1 cellular context compared by ENCODE assay signal in the genomic region with DNA sequence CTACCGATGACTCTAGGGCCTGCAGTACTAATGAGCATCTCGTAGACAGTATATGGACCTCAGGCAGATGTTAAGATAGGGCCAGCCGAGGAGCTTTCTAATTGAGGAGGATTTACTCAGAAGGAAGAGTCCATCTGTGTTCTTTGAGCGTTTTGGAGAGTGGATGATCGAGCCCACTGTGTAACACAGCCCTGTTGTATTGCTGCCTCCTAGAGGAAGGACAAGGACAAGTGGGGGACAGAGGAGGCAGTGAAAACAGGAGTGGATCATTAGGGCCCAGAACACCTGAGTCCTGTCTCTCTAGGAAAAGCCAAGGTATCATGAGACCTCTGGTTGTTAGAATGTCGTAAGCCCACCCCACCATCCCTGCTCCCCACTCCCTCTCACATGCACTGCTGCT.
TF ChIP-seq lines count a peak whose summit lies in the region.

No MANE protein-coding gene starts in this region.

TF ChIP-seq in HepG2, 621 proteins besides CTCF, POLR2A, EP300 and RAD21 (continued from another document):
- TF ChIP-seq, protein P1, sequence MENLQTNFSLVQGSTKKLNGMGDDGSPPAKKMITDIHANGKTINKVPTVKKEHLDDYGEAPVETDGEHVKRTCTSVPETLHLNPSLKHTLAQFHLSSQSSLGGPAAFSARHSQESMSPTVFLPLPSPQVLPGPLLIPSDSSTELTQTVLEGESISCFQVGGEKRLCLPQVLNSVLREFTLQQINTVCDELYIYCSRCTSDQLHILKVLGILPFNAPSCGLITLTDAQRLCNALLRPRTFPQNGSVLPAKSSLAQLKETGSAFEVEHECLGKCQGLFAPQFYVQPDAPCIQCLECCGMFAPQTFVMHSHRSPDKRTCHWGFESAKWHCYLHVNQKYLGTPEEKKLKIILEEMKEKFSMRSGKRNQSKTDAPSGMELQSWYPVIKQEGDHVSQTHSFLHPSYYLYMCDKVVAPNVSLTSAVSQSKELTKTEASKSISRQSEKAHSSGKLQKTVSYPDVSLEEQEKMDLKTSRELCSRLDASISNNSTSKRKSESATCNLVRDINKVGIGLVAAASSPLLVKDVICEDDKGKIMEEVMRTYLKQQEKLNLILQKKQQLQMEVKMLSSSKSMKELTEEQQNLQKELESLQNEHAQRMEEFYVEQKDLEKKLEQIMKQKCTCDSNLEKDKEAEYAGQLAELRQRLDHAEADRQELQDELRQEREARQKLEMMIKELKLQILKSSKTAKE (CRISPR knock-in tag; IDR thresholded peaks at IDR 0.05; ENCODE audit: borderline replicate concordance) = no peak
- TF ChIP-seq KDM1A (CRISPR knock-in tag; IDR thresholded peaks at IDR 0.05) (0 out of 2 replicates have a peak, but pooled peaks have one; percentile 24), EEA1 (CRISPR knock-in tag; IDR thresholded peaks at IDR 0.05; ENCODE audit: borderline replicate concordance) (no peak), YEATS2 (CRISPR knock-in tag; IDR thresholded peaks at IDR 0.05; ENCODE audit: borderline replicate concordance) (0 out of 2 replicates have a peak, but pooled peaks have one; percentile 29), SALL2 (CRISPR knock-in tag; IDR thresholded peaks at IDR 0.05) (no peak), ZNF644 (CRISPR knock-in tag; IDR thresholded peaks at IDR 0.05; ENCODE audit: low read depth) (0 out of 2 replicates have a peak, but pooled peaks have one; percentile 12), HHEX (CRISPR knock-in tag; IDR thresholded peaks at IDR 0.05) (no peak)
- TF ChIP-seq, protein P2, sequence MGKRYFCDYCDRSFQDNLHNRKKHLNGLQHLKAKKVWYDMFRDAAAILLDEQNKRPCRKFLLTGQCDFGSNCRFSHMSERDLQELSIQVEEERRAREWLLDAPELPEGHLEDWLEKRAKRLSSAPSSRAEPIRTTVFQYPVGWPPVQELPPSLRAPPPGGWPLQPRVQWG (CRISPR knock-in tag; IDR thresholded peaks at IDR 0.05; ENCODE audit: borderline replicate concordance, low read depth) = no peak
TF ChIP-seq in HepG2: peak in this region for 11.
